ENCODE assay signal across 26 cellular contexts in the genomic region with DNA sequence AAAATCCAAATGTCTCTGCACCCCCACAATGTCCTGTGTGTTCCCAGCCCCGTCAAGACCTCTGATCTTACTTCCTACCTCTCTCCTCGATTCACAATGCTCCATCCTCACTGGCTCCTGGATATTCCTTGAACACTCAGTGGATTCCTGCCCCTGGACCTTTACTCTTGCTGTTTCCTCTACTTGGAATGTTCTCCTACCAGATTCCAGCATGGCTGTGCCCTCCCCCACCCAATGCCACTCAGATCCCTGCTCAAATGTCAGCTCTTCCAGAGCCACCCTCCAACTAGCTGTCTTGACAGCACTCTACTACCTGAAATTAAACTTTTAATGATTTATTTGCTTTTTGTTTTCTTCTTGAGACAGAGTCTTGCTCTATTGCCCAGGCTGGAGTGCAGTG.
DNase-seq lines count a peak whose midpoint lies in the region; ATAC-seq, FAIRE-seq and TF ChIP-seq lines count a peak whose summit lies in the region.
"Had no signal": no experiment of that assay in that cellular context is flagged by ENCODE, and none has a peak within 500 bp of the region (broad histone marks: within the 10 kb centered on the region; RNA-seq: fewer than 3 reads in every experiment).

No MANE protein-coding gene starts in this region.

- no peak for TF ChIP-seq EP300 in suprapubic skin (IDR thresholded peaks at IDR 0.05)

- H3K27me3 ChIP-seq in Caco-2 (replicated peaks; ENCODE audit: control insufficient read depth, insufficient read depth, low read length) (no peaks in the 10 kb centered on the region), esophagus (ENCODE audit: control insufficient read depth in 1 of 2, insufficient read depth in 2 of 2, low read length in 2 of 2) (no peaks in the 10 kb centered on the region), suprapubic skin (no peaks in the 10 kb centered on the region)
- H3K27me3 ChIP-seq: BLaER1 had no signal

- H3K9me3 Mint-ChIP-seq in Caco-2 (ENCODE audit: unreplicated experiment) (no peaks in the 10 kb centered on the region), IgD-negative memory B cell (peaks cover 0 to 4% (median 0%) of the 10 kb centered on the region in 3 donors)
- H3K9me3 Mint-ChIP-seq: CD4-positive, alpha-beta T cell; T-cell had no signal

- CTCF ChIA-PET in Caco-2 (lab: Charles Lee) = no interaction called here

- H3K27ac Mint-ChIP-seq in Caco-2 (ENCODE audit: unreplicated experiment) = peak overlapping the region; percentile 24
- H3K27ac Mint-ChIP-seq in IgD-negative memory B cell = peak overlapping the region in 2 of 3 donors; percentile 24 to 34
- H3K27ac Mint-ChIP-seq: CD4-positive, alpha-beta T cell; T-cell had no signal

- FAIRE-seq in HTR-8/SVneo (lab: Jason Lieb, UNC) = no peak
- FAIRE-seq: A204.1, GM12891, H1 had no signal

- POLR2A ChIA-PET in Caco-2 (lab: Charles Lee) = no interaction called here

- H3K4me3 ChIP-seq in Caco-2 (ENCODE audit: low read depth, low read length) = no peak overlapping the region
- H3K4me3 ChIP-seq in esophagus (ENCODE audit: low read depth in 1 of 2, low read length in 2 of 2) = no peak overlapping the region
- no peak overlapping the region for H3K4me3 ChIP-seq in suprapubic skin
- H3K4me3 ChIP-seq: BLaER1 had no signal

- no peak for ATAC-seq in HG02938 (IDR thresholded peaks at IDR 0.05; ENCODE audit: unreplicated experiment)
- ATAC-seq: T-cell had no signal

- 89 to 98% methylated on average over 2 of the region's 2 CpGs for WGBS in esophagus, 2 donors
- WGBS in suprapubic skin = 76% methylated on average over 2 of the region's 2 CpGs

- H3K4me1 Mint-ChIP-seq in Caco-2 (ENCODE audit: low read depth, unreplicated experiment) = peaks cover 39% of the 10 kb centered on the region
- peaks cover 3 to 4% (median 3%) of the 10 kb centered on the region in 3 donors for H3K4me1 Mint-ChIP-seq in IgD-negative memory B cell

- intact Hi-C loops in Caco-2 (cut with micrococcal nuclease; ENCODE audit: unreplicated experiment) = no loop called here

- H3K4me3 Mint-ChIP-seq in Caco-2 (ENCODE audit: unreplicated experiment) (no peak overlapping the region), IgD-negative memory B cell (no peak overlapping the region)
- H3K4me3 Mint-ChIP-seq: CD4-positive, alpha-beta T cell; T-cell had no signal

- no peaks in the 10 kb centered on the region for H3K9me3 ChIP-seq in Caco-2
- no peaks in the 10 kb centered on the region for H3K9me3 ChIP-seq in esophagus (ENCODE audit: control insufficient read depth in 2 of 2, insufficient read depth in 1 of 2, low read depth in 1 of 2, low read length in 1 of 2)
- no peaks in the 10 kb centered on the region for H3K9me3 ChIP-seq in suprapubic skin
- H3K9me3 ChIP-seq: BLaER1 had no signal

- BruUV-seq in Caco-2 (replicated peaks; lab: Mats Ljungman, UMichigan) = no TSS peak

- no peaks in the 10 kb centered on the region for H3K27me3 Mint-ChIP-seq in Caco-2 (ENCODE audit: insufficient read depth, unreplicated experiment)
- no peaks in the 10 kb centered on the region for H3K27me3 Mint-ChIP-seq in IgD-negative memory B cell
- H3K27me3 Mint-ChIP-seq: CD4-positive, alpha-beta T cell had no signal

- TF ChIP-seq POLR2A in suprapubic skin (IDR thresholded peaks at IDR 0.05) = no peak

- DNase-seq in Caco-2 (peak in 1 of 2 experiments; percentile 50), suprapubic skin (ENCODE audit: low spot score in 2 of 2) (no peak), HTR-8/SVneo (ENCODE audit: insufficient read length, low spot score) (no peak), NCI-H1092 (lab: John Stamatoyannopoulos, UW) (no peak)
- DNase-seq: CD4-positive, alpha-beta T cell; COR-L47; DMS 273 treated with DMSO at 0.1 percent for 48 hours; DMS79; EL; GF-D8; HCEC 1CT; NCI-H1105 treated with DMSO at 0.1 percent for 48 hours; NCI-H1694; NCI-H2029 treated with DMSO at 0.1 percent for 48 hours; NCI-H446 treated with DMSO at 0.1 percent for 48 hours; NCI-H526 treated with DMSO at 0.1 percent for 48 hours; RPMI8226; SHP77; T-cell had no signal

- no peak for TF ChIP-seq CTCF in Caco-2 (IDR thresholded peaks at IDR 0.05; ENCODE audit: insufficient read depth in 1 of 2, low read depth in 1 of 2, low read length in 1 of 2, severe bottlenecking in 1 of 2, unreplicated experiment in 1 of 2)
- TF ChIP-seq CTCF in suprapubic skin (IDR thresholded peaks at IDR 0.05) = no peak

- no peaks in the 10 kb centered on the region for H3K36me3 Mint-ChIP-seq in Caco-2 (ENCODE audit: insufficient read depth, unreplicated experiment)
- H3K36me3 Mint-ChIP-seq in IgD-negative memory B cell = no peaks in the 10 kb centered on the region
- H3K36me3 Mint-ChIP-seq: T-cell had no signal

- H3K4me1 ChIP-seq in Caco-2 (peaks cover 55% of the 10 kb centered on the region), esophagus (ENCODE audit: control insufficient read depth in 2 of 2, insufficient read depth in 2 of 2, low read length in 1 of 2) (peaks cover 0 to 7% of the 10 kb centered on the region in 2 donors), suprapubic skin (peaks cover 20% of the 10 kb centered on the region)

- H3K36me3 ChIP-seq in Caco-2 (ENCODE audit: control insufficient read depth, insufficient read depth, low read length) = no peaks in the 10 kb centered on the region
- no peaks in the 10 kb centered on the region for H3K36me3 ChIP-seq in esophagus (ENCODE audit: control insufficient read depth in 2 of 2, insufficient read depth in 2 of 2, low read length in 1 of 2)
- no peaks in the 10 kb centered on the region for H3K36me3 ChIP-seq in suprapubic skin
- H3K36me3 ChIP-seq: BLaER1 had no signal

- H3K27ac ChIP-seq in esophagus (ENCODE audit: low read depth in 2 of 2, low read length in 1 of 2) = peak overlapping the region; percentile 79 to 89
- H3K27ac ChIP-seq in suprapubic skin = peak overlapping the region; percentile 44
- H3K27ac ChIP-seq: BLaER1 had no signal
